Comparison of ENCODE assay signal across 8 cellular contexts in genomic region chr4:165327211-165328100, GRCh38. TPM values are rescaled to one million over a fixed set of nuclear protein-coding genes. Genes with fewer than 3 reads are reported as not detected.
DNase-seq lines count a peak whose midpoint lies in the region; ATAC-seq and TF ChIP-seq lines count a peak whose summit lies in the region.

MSMO1 (plus strand) TSS chr4:165327669; CDS start chr4:165333371, 5,702 bp downstream.

- H3K9me3 ChIP-seq in mononuclear cell (ENCODE audit: low read depth, low read length) = no peaks in the 10 kb centered on the region

- peak; percentile 97 for ATAC-seq in GM21619 (IDR thresholded peaks at IDR 0.05; ENCODE audit: unreplicated experiment)

- no peak for TF ChIP-seq EP300 in Ishikawa (IDR thresholded peaks at IDR 0.05; ENCODE audit: borderline replicate concordance)

- H3K27me3 ChIP-seq in mononuclear cell (ENCODE audit: insufficient read depth, low read length) = no peaks in the 10 kb centered on the region

- no peak; the same call in 1 of the 2 replicates for TF ChIP-seq RAD21 in Ishikawa (IDR thresholded peaks at IDR 0.05; ENCODE audit: low read depth)

- peak; percentile 95 for DNase-seq in DMS153 treated with DMSO at 0.1 percent for 48 hours (lab: John Stamatoyannopoulos, UW; ENCODE audit: unreplicated experiment)
- DNase-seq in OCI-M2 (lab: John Stamatoyannopoulos, UW; ENCODE audit: unreplicated experiment) = peak; percentile 57
- peak; percentile 94 for DNase-seq in activated T-cell treated with anti-CD3 and anti-CD28 coated beads for 4 hours
- peak; percentile 98 for DNase-seq in epithelial cell of prostate (ENCODE audit: low read depth, low spot score)
- DNase-seq in stimulated activated CD8-positive, alpha-beta memory T cell treated with anti-CD3 and anti-CD28 coated beads, Interleukin-4, amount 100 ng/mL, for 1 hour (ENCODE audit: low read depth in 2 of 2, low spot score in 1 of 2) = peak; percentile 93 to 97

- H3K27ac ChIP-seq in epithelial cell of prostate = peak within 1 kb of the TSS; percentile 97

- peaks cover 49% of the 10 kb centered on the region for H3K4me1 ChIP-seq in mononuclear cell (ENCODE audit: insufficient read depth, low read length)

- peak within 1 kb of the TSS; percentile 61 for H3K4me3 ChIP-seq in mononuclear cell (ENCODE audit: low read length)

TF ChIP-seq in Ishikawa, 13 proteins besides CTCF, POLR2A, EP300 and RAD21:
- peak; percentile 47 for TF ChIP-seq REST (IDR thresholded peaks at IDR 0.05; ENCODE audit: low read depth)
- TF ChIP-seq FOXM1 (IDR thresholded peaks at IDR 0.05; ENCODE audit: borderline replicate concordance, low read depth) = no peak
- peak; percentile 88 for TF ChIP-seq CREB1 (IDR thresholded peaks at IDR 0.05; ENCODE audit: low read depth)
- TF ChIP-seq TAF1 (IDR thresholded peaks at IDR 0.05; ENCODE audit: low read depth) = peak; percentile 82
- no peak for TF ChIP-seq CEBPB (IDR thresholded peaks at IDR 0.05)
- TF ChIP-seq TCF12 (IDR thresholded peaks at IDR 0.05; ENCODE audit: low read depth) = peak; percentile 60
- TF ChIP-seq NFIC (IDR thresholded peaks at IDR 0.05) = no peak
- TF ChIP-seq EGR1 (IDR thresholded peaks at IDR 0.05) = peak; percentile 85
- peak; percentile 6; the same call in 1 of the 2 replicates for TF ChIP-seq YY1 (IDR thresholded peaks at IDR 0.05; ENCODE audit: low read depth)
- TF ChIP-seq TEAD4 (IDR thresholded peaks at IDR 0.05) = peak; percentile 36; the same call in 1 of the 2 replicates
- TF ChIP-seq MAX (IDR thresholded peaks at IDR 0.05) = peak; percentile 35
- no peak for TF ChIP-seq USF1 (IDR thresholded peaks at IDR 0.05)
- TF ChIP-seq ZBTB7A (IDR thresholded peaks at IDR 0.05; ENCODE audit: low read depth) = no peak

RNA-seq across cellular contexts. Expression of gene MSMO1, which starts in this region (rescaled TPM):
- total RNA-seq in mononuclear cell = 23.5 TPM

Comparison
In these comparisons a context has a peak if more than half of its experiments do, and no peak if none do; other contexts are left out.
1. Peak in every context shown above with its lines: DNase-seq, ATAC-seq, H3K4me3 ChIP-seq and H3K27ac ChIP-seq.